In the genomic region with DNA sequence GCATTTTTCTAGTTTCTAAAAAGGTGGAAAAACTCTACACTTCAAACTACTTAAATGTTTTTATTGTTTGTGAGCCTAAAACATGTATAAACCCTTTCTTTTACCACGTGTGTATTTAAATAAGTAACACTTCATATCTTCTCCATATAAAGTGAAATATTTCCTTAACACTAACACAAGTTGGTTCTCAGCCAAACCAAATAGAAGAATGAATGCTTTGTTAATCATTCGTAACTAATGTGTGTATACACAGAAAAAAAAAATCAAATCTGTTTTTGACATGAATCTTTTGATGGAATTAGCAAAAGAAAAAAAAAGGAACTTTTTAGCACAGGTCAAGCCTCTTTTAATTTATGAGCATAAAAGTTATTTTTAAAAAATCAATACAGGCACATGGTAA, we compare ENCODE assay signal across 1 cellular context.
TF ChIP-seq lines count a peak whose summit lies in the region.

No MANE protein-coding gene starts in this region.

TF ChIP-seq in HepG2, 621 proteins besides CTCF, POLR2A, EP300 and RAD21 (continued from another document and continues in another):
- TF ChIP-seq, protein P1, sequence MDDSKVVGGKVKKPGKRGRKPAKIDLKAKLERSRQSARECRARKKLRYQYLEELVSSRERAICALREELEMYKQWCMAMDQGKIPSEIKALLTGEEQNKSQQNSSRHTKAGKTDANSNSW (CRISPR knock-in tag; IDR thresholded peaks at IDR 0.05; ENCODE audit: borderline replicate concordance), result no peak
- TF ChIP-seq, protein P2, sequence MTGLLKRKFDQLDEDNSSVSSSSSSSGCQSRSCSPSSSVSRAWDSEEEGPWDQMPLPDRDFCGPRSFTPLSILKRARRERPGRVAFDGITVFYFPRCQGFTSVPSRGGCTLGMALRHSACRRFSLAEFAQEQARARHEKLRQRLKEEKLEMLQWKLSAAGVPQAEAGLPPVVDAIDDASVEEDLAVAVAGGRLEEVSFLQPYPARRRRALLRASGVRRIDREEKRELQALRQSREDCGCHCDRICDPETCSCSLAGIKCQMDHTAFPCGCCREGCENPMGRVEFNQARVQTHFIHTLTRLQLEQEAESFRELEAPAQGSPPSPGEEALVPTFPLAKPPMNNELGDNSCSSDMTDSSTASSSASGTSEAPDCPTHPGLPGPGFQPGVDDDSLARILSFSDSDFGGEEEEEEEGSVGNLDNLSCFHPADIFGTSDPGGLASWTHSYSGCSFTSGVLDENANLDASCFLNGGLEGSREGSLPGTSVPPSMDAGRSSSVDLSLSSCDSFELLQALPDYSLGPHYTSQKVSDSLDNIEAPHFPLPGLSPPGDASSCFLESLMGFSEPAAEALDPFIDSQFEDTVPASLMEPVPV (CRISPR knock-in tag; IDR thresholded peaks at IDR 0.05), result no peak
- TF ChIP-seq JUN (CRISPR knock-in tag; IDR thresholded peaks at IDR 0.05) (no peak), ZNF577 (CRISPR knock-in tag; IDR thresholded peaks at IDR 0.05; ENCODE audit: borderline replicate concordance, low read depth) (no peak), KAT8 (CRISPR knock-in tag; IDR thresholded peaks at IDR 0.05) (no peak), ZEB1 (IDR thresholded peaks at IDR 0.05; ENCODE audit: insufficient replicate concordance, low read depth) (no peak), ZNF274 (CRISPR knock-in tag; IDR thresholded peaks at IDR 0.05) (no peak), MIER2 (CRISPR knock-in tag; IDR thresholded peaks at IDR 0.05) (no peak), SIN3A (IDR thresholded peaks at IDR 0.05; ENCODE audit: borderline replicate concordance, low read depth, low read length) (no peak), FOXA3 (CRISPR knock-in tag; IDR thresholded peaks at IDR 0.05) (peak; percentile 57; the same call in 1 of the 2 replicates), ZNF839 (CRISPR knock-in tag; IDR thresholded peaks at IDR 0.05; ENCODE audit: borderline replicate concordance) (no peak), NAIF1 (CRISPR knock-in tag; IDR thresholded peaks at IDR 0.05; ENCODE audit: borderline replicate concordance) (no peak), SOX5 (CRISPR knock-in tag; IDR thresholded peaks at IDR 0.05; ENCODE audit: borderline replicate concordance) (peak; percentile 50; the same call in 1 of the 2 replicates), HOXA5 (CRISPR knock-in tag; IDR thresholded peaks at IDR 0.05) (no peak), MAFK (conservative IDR thresholded peaks at IDR 0.05 in 1 of 2, IDR thresholded peaks at IDR 0.05 in 1 of 2; ENCODE audit: low read length in 2 of 2) (no peak), CAMTA2 (CRISPR knock-in tag; IDR thresholded peaks at IDR 0.05; ENCODE audit: borderline replicate concordance) (no peak), TAF15 (IDR thresholded peaks at IDR 0.05; ENCODE audit: low read depth, low read length, poor library complexity, severe bottlenecking) (no peak), ZNF614 (CRISPR knock-in tag; IDR thresholded peaks at IDR 0.05; ENCODE audit: borderline replicate concordance) (no peak), ZFAT (CRISPR knock-in tag; conservative IDR thresholded peaks at IDR 0.05) (no peak), GATAD2A (CRISPR knock-in tag; IDR thresholded peaks at IDR 0.05) (peak; percentile 39; the same call in 1 of the 2 replicates), ZNF644 (CRISPR knock-in tag; IDR thresholded peaks at IDR 0.05; ENCODE audit: low read depth) (no peak), CBFB (CRISPR knock-in tag; IDR thresholded peaks at IDR 0.05) (no peak), HES4 (CRISPR knock-in tag; IDR thresholded peaks at IDR 0.05; ENCODE audit: borderline replicate concordance) (no peak), KDM5A (IDR thresholded peaks at IDR 0.05; ENCODE audit: borderline replicate concordance, low read length) (no peak), ZNF775 (CRISPR knock-in tag; IDR thresholded peaks at IDR 0.05; ENCODE audit: borderline replicate concordance) (no peak), PRMT3 (CRISPR knock-in tag; IDR thresholded peaks at IDR 0.05; ENCODE audit: borderline replicate concordance, low read depth) (no peak), SOX13 (IDR thresholded peaks at IDR 0.05) (no peak), SOX13 (CRISPR knock-in tag; conservative IDR thresholded peaks at IDR 0.05 in 1 of 2, IDR thresholded peaks at IDR 0.05 in 1 of 2) (peak in 1 of 2 experiments; percentile 26; a peak in 1 of 4 replicates), NFYB (CRISPR knock-in tag; IDR thresholded peaks at IDR 0.05) (no peak), FIP1L1 (IDR thresholded peaks at IDR 0.05; ENCODE audit: borderline replicate concordance, insufficient read depth, low read depth, low read length) (no peak), HMG20A (CRISPR knock-in tag; IDR thresholded peaks at IDR 0.05; ENCODE audit: borderline replicate concordance) (peak; percentile 42; the same call in 1 of the 2 replicates), KAT7 (CRISPR knock-in tag; IDR thresholded peaks at IDR 0.05; ENCODE audit: borderline replicate concordance) (no peak)
- TF ChIP-seq, protein P3, sequence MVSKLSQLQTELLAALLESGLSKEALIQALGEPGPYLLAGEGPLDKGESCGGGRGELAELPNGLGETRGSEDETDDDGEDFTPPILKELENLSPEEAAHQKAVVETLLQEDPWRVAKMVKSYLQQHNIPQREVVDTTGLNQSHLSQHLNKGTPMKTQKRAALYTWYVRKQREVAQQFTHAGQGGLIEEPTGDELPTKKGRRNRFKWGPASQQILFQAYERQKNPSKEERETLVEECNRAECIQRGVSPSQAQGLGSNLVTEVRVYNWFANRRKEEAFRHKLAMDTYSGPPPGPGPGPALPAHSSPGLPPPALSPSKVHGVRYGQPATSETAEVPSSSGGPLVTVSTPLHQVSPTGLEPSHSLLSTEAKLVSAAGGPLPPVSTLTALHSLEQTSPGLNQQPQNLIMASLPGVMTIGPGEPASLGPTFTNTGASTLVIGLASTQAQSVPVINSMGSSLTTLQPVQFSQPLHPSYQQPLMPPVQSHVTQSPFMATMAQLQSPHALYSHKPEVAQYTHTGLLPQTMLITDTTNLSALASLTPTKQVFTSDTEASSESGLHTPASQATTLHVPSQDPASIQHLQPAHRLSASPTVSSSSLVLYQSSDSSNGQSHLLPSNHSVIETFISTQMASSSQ (IDR thresholded peaks at IDR 0.05; ENCODE audit: low read depth), result peak; percentile 78
- TF ChIP-seq, protein P3 (CRISPR knock-in tag; IDR thresholded peaks at IDR 0.05; ENCODE audit: borderline replicate concordance), result peak; percentile 53; the same call in 1 of the 2 replicates
- TF ChIP-seq, protein P4, sequence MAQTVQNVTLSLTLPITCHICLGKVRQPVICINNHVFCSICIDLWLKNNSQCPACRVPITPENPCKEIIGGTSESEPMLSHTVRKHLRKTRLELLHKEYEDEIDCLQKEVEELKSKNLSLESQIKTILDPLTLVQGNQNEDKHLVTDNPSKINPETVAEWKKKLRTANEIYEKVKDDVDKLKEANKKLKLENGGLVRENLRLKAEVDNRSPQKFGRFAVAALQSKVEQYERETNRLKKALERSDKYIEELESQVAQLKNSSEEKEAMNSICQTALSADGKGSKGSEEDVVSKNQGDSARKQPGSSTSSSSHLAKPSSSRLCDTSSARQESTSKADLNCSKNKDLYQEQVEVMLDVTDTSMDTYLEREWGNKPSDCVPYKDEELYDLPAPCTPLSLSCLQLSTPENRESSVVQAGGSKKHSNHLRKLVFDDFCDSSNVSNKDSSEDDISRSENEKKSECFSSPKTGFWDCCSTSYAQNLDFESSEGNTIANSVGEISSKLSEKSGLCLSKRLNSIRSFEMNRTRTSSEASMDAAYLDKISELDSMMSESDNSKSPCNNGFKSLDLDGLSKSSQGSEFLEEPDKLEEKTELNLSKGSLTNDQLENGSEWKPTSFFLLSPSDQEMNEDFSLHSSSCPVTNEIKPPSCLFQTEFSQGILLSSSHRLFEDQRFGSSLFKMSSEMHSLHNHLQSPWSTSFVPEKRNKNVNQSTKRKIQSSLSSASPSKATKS (CRISPR knock-in tag; IDR thresholded peaks at IDR 0.05), result no peak
- TF ChIP-seq, protein P5, sequence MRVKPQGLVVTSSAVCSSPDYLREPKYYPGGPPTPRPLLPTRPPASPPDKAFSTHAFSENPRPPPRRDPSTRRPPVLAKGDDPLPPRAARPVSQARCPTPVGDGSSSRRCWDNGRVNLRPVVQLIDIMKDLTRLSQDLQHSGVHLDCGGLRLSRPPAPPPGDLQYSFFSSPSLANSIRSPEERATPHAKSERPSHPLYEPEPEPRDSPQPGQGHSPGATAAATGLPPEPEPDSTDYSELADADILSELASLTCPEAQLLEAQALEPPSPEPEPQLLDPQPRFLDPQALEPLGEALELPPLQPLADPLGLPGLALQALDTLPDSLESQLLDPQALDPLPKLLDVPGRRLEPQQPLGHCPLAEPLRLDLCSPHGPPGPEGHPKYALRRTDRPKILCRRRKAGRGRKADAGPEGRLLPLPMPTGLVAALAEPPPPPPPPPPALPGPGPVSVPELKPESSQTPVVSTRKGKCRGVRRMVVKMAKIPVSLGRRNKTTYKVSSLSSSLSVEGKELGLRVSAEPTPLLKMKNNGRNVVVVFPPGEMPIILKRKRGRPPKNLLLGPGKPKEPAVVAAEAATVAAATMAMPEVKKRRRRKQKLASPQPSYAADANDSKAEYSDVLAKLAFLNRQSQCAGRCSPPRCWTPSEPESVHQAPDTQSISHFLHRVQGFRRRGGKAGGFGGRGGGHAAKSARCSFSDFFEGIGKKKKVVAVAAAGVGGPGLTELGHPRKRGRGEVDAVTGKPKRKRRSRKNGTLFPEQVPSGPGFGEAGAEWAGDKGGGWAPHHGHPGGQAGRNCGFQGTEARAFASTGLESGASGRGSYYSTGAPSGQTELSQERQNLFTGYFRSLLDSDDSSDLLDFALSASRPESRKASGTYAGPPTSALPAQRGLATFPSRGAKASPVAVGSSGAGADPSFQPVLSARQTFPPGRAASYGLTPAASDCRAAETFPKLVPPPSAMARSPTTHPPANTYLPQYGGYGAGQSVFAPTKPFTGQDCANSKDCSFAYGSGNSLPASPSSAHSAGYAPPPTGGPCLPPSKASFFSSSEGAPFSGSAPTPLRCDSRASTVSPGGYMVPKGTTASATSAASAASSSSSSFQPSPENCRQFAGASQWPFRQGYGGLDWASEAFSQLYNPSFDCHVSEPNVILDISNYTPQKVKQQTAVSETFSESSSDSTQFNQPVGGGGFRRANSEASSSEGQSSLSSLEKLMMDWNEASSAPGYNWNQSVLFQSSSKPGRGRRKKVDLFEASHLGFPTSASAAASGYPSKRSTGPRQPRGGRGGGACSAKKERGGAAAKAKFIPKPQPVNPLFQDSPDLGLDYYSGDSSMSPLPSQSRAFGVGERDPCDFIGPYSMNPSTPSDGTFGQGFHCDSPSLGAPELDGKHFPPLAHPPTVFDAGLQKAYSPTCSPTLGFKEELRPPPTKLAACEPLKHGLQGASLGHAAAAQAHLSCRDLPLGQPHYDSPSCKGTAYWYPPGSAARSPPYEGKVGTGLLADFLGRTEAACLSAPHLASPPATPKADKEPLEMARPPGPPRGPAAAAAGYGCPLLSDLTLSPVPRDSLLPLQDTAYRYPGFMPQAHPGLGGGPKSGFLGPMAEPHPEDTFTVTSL (CRISPR knock-in tag; IDR thresholded peaks at IDR 0.05; ENCODE audit: borderline replicate concordance), result peak; percentile 30; the same call in 1 of the 2 replicates
- TF ChIP-seq, protein P6, sequence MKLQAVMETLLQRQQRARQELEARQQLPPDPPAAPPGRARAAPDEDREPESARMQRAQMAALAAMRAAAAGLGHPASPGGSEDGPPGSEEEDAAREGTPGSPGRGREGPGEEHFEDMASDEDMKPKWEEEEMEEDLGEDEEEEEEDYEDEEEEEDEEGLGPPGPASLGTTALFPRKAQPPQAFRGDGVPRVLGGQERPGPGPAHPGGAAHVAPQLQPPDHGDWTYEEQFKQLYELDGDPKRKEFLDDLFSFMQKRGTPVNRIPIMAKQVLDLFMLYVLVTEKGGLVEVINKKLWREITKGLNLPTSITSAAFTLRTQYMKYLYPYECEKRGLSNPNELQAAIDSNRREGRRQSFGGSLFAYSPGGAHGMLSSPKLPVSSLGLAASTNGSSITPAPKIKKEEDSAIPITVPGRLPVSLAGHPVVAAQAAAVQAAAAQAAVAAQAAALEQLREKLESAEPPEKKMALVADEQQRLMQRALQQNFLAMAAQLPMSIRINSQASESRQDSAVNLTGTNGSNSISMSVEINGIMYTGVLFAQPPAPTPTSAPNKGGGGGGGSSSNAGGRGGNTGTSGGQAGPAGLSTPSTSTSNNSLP (IDR thresholded peaks at IDR 0.05; ENCODE audit: low read depth, low read length), result peak; percentile 77
